In the genomic region with DNA sequence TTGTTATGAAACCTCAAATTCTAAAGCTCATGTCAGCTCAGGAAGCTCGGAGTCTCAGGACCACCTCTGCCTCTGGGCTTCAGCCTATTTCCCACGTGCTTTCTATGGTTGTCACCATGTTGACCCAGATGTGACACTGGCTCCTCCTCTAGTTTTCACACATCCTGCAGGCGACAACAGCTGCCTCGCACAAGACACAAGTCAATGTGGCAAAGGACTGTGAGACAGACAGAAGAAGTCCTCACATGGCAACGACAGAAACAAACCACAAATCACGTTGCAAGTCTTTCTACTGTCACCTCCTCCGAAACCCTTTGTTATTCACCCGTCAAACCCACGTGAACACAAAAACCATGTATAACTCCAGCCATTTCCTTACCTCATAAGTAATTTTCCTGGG, we compare ENCODE assay signal across 1 cellular context.
TF ChIP-seq lines count a peak whose summit lies in the region.

No MANE protein-coding gene starts in this region.

TF ChIP-seq in H1, 55 proteins besides CTCF, POLR2A, EP300 and RAD21 (continued from another document):
- TF ChIP-seq, protein P1, sequence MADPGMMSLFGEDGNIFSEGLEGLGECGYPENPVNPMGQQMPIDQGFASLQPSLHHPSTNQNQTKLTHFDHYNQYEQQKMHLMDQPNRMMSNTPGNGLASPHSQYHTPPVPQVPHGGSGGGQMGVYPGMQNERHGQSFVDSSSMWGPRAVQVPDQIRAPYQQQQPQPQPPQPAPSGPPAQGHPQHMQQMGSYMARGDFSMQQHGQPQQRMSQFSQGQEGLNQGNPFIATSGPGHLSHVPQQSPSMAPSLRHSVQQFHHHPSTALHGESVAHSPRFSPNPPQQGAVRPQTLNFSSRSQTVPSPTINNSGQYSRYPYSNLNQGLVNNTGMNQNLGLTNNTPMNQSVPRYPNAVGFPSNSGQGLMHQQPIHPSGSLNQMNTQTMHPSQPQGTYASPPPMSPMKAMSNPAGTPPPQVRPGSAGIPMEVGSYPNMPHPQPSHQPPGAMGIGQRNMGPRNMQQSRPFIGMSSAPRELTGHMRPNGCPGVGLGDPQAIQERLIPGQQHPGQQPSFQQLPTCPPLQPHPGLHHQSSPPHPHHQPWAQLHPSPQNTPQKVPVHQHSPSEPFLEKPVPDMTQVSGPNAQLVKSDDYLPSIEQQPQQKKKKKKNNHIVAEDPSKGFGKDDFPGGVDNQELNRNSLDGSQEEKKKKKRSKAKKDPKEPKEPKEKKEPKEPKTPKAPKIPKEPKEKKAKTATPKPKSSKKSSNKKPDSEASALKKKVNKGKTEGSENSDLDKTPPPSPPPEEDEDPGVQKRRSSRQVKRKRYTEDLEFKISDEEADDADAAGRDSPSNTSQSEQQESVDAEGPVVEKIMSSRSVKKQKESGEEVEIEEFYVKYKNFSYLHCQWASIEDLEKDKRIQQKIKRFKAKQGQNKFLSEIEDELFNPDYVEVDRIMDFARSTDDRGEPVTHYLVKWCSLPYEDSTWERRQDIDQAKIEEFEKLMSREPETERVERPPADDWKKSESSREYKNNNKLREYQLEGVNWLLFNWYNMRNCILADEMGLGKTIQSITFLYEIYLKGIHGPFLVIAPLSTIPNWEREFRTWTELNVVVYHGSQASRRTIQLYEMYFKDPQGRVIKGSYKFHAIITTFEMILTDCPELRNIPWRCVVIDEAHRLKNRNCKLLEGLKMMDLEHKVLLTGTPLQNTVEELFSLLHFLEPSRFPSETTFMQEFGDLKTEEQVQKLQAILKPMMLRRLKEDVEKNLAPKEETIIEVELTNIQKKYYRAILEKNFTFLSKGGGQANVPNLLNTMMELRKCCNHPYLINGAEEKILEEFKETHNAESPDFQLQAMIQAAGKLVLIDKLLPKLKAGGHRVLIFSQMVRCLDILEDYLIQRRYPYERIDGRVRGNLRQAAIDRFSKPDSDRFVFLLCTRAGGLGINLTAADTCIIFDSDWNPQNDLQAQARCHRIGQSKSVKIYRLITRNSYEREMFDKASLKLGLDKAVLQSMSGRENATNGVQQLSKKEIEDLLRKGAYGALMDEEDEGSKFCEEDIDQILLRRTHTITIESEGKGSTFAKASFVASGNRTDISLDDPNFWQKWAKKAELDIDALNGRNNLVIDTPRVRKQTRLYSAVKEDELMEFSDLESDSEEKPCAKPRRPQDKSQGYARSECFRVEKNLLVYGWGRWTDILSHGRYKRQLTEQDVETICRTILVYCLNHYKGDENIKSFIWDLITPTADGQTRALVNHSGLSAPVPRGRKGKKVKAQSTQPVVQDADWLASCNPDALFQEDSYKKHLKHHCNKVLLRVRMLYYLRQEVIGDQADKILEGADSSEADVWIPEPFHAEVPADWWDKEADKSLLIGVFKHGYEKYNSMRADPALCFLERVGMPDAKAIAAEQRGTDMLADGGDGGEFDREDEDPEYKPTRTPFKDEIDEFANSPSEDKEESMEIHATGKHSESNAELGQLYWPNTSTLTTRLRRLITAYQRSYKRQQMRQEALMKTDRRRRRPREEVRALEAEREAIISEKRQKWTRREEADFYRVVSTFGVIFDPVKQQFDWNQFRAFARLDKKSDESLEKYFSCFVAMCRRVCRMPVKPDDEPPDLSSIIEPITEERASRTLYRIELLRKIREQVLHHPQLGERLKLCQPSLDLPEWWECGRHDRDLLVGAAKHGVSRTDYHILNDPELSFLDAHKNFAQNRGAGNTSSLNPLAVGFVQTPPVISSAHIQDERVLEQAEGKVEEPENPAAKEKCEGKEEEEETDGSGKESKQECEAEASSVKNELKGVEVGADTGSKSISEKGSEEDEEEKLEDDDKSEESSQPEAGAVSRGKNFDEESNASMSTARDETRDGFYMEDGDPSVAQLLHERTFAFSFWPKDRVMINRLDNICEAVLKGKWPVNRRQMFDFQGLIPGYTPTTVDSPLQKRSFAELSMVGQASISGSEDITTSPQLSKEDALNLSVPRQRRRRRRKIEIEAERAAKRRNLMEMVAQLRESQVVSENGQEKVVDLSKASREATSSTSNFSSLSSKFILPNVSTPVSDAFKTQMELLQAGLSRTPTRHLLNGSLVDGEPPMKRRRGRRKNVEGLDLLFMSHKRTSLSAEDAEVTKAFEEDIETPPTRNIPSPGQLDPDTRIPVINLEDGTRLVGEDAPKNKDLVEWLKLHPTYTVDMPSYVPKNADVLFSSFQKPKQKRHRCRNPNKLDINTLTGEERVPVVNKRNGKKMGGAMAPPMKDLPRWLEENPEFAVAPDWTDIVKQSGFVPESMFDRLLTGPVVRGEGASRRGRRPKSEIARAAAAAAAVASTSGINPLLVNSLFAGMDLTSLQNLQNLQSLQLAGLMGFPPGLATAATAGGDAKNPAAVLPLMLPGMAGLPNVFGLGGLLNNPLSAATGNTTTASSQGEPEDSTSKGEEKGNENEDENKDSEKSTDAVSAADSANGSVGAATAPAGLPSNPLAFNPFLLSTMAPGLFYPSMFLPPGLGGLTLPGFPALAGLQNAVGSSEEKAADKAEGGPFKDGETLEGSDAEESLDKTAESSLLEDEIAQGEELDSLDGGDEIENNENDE (IDR thresholded peaks at IDR 0.05; ENCODE audit: insufficient replicate concordance, low read length), result no peak
- TF ChIP-seq PHF8 (conservative IDR thresholded peaks at IDR 0.05; ENCODE audit: low read depth, low read length), result no peak
